Comparison of ENCODE assay signal across 34 cellular contexts in genomic region chr4:3849140-3849539, GRCh38.
"Had no signal": no experiment of that assay in that cellular context is flagged by ENCODE, and none has a peak within 500 bp of the region (broad histone marks: within the 10 kb centered on the region; RNA-seq: fewer than 3 reads in every experiment).

No MANE protein-coding gene starts in this region.

- H3K36me3 ChIP-seq: MG63 had no signal

- H3K27me3 ChIP-seq: MG63 had no signal

- H3K4me3 ChIP-seq: MG63 had no signal

- DNase-seq: Karpas-422, Kasumi-1, MG63, MM.1S, MV-4-11, NCI-H1048, NCI-H1092, NCI-H1092 treated with DMSO at 0.1 percent for 48 hours, NCI-H1105, NCI-H1105 treated with DMSO at 0.1 percent for 48 hours, NCI-H1417, NCI-H1417 treated with DMSO at 0.1 percent for 48 hours, NCI-H1436, NCI-H1436 treated with DMSO at 0.1 percent for 48 hours, NCI-H146, NCI-H1694, NCI-H1694 treated with DMSO at 0.1 percent for 48 hours, NCI-H187, NCI-H187 treated with DMSO at 0.1 percent for 48 hours, NCI-H1930, NCI-H2029, NCI-H2029 treated with DMSO at 0.1 percent for 48 hours, NCI-H2081, NCI-H2081 treated with DMSO at 0.1 percent for 48 hours, NCI-H2107, NCI-H2171, NCI-H2171 treated with DMSO at 0.1 percent for 48 hours, NCI-H2227 treated with DMSO at 0.1 percent for 48 hours, NCI-H226, NCI-H345, NCI-H446, NCI-H446 treated with DMSO at 0.1 percent for 48 hours, NCI-H510A had no signal

- H3K4me2 ChIP-seq: KMS-11 had no signal

- H3K9ac ChIP-seq: KMS-11 had no signal

- H3K27ac ChIP-seq: KMS-11 had no signal

- H3K9me3 ChIP-seq: MG63 had no signal
